In genomic region chr9:122086873-122087272, GRCh38 we compare ENCODE assay signal across 18 cellular contexts. TPM values are rescaled to one million over a fixed set of nuclear protein-coding genes. Genes with fewer than 3 reads are reported as not detected.
A peak's percentile ranks its signal among the peaks of the same experiment; 100 is the strongest.
DNase-seq lines count a peak whose midpoint lies in the region; ATAC-seq and TF ChIP-seq lines count a peak whose summit lies in the region.
"Had no signal": no experiment of that assay in that cellular context is flagged by ENCODE, and none has a peak within 500 bp of the region (broad histone marks: within the 10 kb centered on the region; RNA-seq: fewer than 3 reads in every experiment).

No MANE protein-coding gene starts in this region.

- H3K9ac ChIP-seq in skeletal muscle tissue (ENCODE audit: low read depth in 1 of 3, low read length in 3 of 3): no peak overlapping the region

- 96 to 100% methylated on average over 1 of the region's 1 CpG for WGBS in transverse colon (ENCODE audit: low coverage in 1 of 2), 2 donors

- H3K36me3 ChIP-seq in skeletal muscle tissue (ENCODE audit: control insufficient read depth in 3 of 3, insufficient read depth in 3 of 3, low read length in 3 of 3) (peaks cover 0 to 2% (median 0%) of the 10 kb centered on the region in 3 donors), transverse colon (no peaks in the 10 kb centered on the region)
- H3K36me3 ChIP-seq: SJCRH30 had no signal

- H3K27ac ChIP-seq in layer of hippocampus (ENCODE audit: low read depth, low read length): peak overlapping the region; percentile 94
- peak overlapping the region; percentile 69 for H3K27ac ChIP-seq in skeletal muscle tissue (ENCODE audit: low read depth, low read length)
- peak overlapping the region; percentile 42 to 93 (median 68) for H3K27ac ChIP-seq in transverse colon
- H3K27ac ChIP-seq: SJCRH30 had no signal

- H3K27me3 ChIP-seq in layer of hippocampus (ENCODE audit: control insufficient read depth, insufficient read depth, low read length) (no peaks in the 10 kb centered on the region), skeletal muscle tissue (ENCODE audit: control insufficient read depth in 3 of 3, insufficient read depth in 3 of 3, low read length in 3 of 3) (no peaks in the 10 kb centered on the region), transverse colon (no peaks in the 10 kb centered on the region)
- H3K27me3 ChIP-seq: SJCRH30 had no signal

- TF ChIP-seq CTCF in transverse colon (IDR thresholded peaks at IDR 0.05): no peak
- TF ChIP-seq CTCF in omental fat pad (IDR thresholded peaks at IDR 0.05): no peak

- no peak for TF ChIP-seq POLR2A in transverse colon (IDR thresholded peaks at IDR 0.05)

- in situ Hi-C loops in transverse colon (cut with MboI; ENCODE audit: low pct_ligation_motif_present in 1 of 4, low pct_unique_long_range_greater_than_20kb in 1 of 4, low sequenced_read_pairs in 3 of 4): no loop called here

- H3K4me1 ChIP-seq in skeletal muscle tissue (ENCODE audit: control insufficient read depth in 3 of 3, insufficient read depth in 3 of 3, low read length in 3 of 3) (peaks cover 49 to 73% (median 66%) of the 10 kb centered on the region in 3 donors), transverse colon (peaks cover 16 to 28% (median 20%) of the 10 kb centered on the region in 4 donors)

- DNase-seq in cerebellar cortex (ENCODE audit: low spot score) (peak; percentile 19), transverse colon (no peak), AG20443 (ENCODE audit: low spot score) (no peak), omental fat pad (ENCODE audit: low spot score) (no peak)
- DNase-seq in stimulated activated naive CD4-positive, alpha-beta T cell (lab: John Stamatoyannopoulos, UW): no peak
- DNase-seq: GOT3, HCEC 1CT, KG1, NCI-H1092, NCI-H1436 treated with DMSO at 0.1 percent for 48 hours, NCI-H2029 treated with DMSO at 0.1 percent for 48 hours, NCI-H2171 treated with DMSO at 0.1 percent for 48 hours, NCI-H446, NCI-H526, OCI-M1, SJCRH30 had no signal

- no peak for ATAC-seq in omental fat pad (ENCODE audit: low FRiP score)

- H3K4me3 ChIP-seq in skeletal muscle tissue (ENCODE audit: low read length in 3 of 3): no peak overlapping the region
- no peak overlapping the region for H3K4me3 ChIP-seq in transverse colon
- H3K4me3 ChIP-seq: SJCRH30 had no signal

- H3K9me3 ChIP-seq in skeletal muscle tissue (ENCODE audit: control insufficient read depth in 3 of 3, low read length in 3 of 3) (no peaks in the 10 kb centered on the region), transverse colon (no peaks in the 10 kb centered on the region)
- H3K9me3 ChIP-seq: SJCRH30 had no signal

- TF ChIP-seq EP300 in transverse colon (IDR thresholded peaks at IDR 0.05; ENCODE audit: low read depth): no peak

- intact Hi-C loops in transverse colon (cut with DNase I; ENCODE audit: low total_unique reads): no loop called here

RNA-seq across cellular contexts. Expression of gene TTLL11, which starts 6.2 kb away (rescaled TPM):
- 13.0 TPM for total RNA-seq in skeletal muscle tissue
- total RNA-seq in transverse colon: 10 to 100 TPM in 3 of 4 donors, 1 to 10 TPM in 1; 9.1 to 47.4 (median 11.3) TPM
- total RNA-seq in omental fat pad: 10 to 100 TPM in 2 of 4 donors, 1 to 10 TPM in 2; 7.0 to 16.0 (median 10.2) TPM
